Comparison of ENCODE assay signal across 28 cellular contexts in the genomic region with DNA sequence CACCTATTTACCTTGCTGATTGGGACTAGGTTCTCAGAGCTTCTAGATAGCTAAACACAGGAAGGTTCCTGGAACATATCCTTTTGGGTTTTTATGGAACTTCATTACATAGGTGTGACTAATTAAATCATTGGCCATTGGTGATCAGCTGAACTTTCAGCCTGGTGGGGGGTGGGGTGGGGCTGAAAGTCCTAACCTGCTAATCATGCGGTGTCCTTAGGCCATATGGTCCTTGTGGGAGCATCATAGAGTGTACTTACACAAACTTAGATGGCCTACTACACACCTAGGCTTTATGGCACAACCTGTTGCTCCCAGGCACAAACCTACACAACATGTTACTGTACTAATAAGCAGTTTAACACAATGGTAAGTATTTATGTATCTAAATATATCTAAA. TPM values are rescaled to one million over a fixed set of nuclear protein-coding genes. Genes with fewer than 3 reads are reported as not detected.
"Had no signal": no experiment of that assay in that cellular context is flagged by ENCODE, and none has a peak within 500 bp of the region (broad histone marks: within the 10 kb centered on the region; RNA-seq: fewer than 3 reads in every experiment).

No MANE protein-coding gene starts in this region.

- H3K4me3 Mint-ChIP-seq: activated B cell treated with CpG ODN at 0.5 μM for 24 hours; activated CD4-positive, alpha-beta T cell treated with anti-CD3 and anti-CD28 coated beads, Interleukin-2, amount 10 ng/mL, durations not matched to agents 24 days and 14 days; activated naive CD4-positive, alpha-beta T cell treated with anti-CD3 and anti-CD28 coated beads, Interleukin-2, amount 10 ng/mL, durations not matched to agents 7 days and 5 days; activated naive CD8-positive, alpha-beta T cell treated with anti-CD3 and anti-CD28 coated beads for 36 hours; activated T-cell treated with anti-CD3 and anti-CD28 coated beads, Interleukin-2, amount 50 U/mL, for 4 hours; activated T-helper 17 cell treated with anti-CD3 and anti-CD28 coated beads, Interleukin-2, amount 50 U/mL, for 72 hours; T-cell had no signal

- H3K4me3 ChIP-seq: cardiac muscle cell had no signal

- H3K27me3 ChIP-seq: brain microvascular endothelial cell, cardiac muscle cell had no signal

- ATAC-seq: activated T-cell treated with anti-CD3 and anti-CD28 coated beads, Interleukin-2, amount 50 U/mL, for 4 hours; activated T-helper 17 cell treated with anti-CD3 and anti-CD28 coated beads, Interleukin-2, amount 50 U/mL, for 72 hours; T-cell had no signal

- H3K27ac ChIP-seq: brain microvascular endothelial cell, cardiac muscle cell had no signal

- H3K4me1 Mint-ChIP-seq: activated T-helper 17 cell treated with anti-CD3 and anti-CD28 coated beads, Interleukin-2, amount 50 U/mL, for 72 hours had no signal

- H3K36me3 ChIP-seq: cardiac muscle cell had no signal

- H3K27me3 Mint-ChIP-seq: activated B cell treated with CpG ODN at 0.5 μM for 24 hours; activated CD4-positive, alpha-beta T cell treated with anti-CD3 and anti-CD28 coated beads, Interleukin-2, amount 10 ng/mL, durations not matched to agents 24 days and 14 days; activated naive CD4-positive, alpha-beta T cell treated with anti-CD3 and anti-CD28 coated beads, Interleukin-2, amount 10 ng/mL, durations not matched to agents 7 days and 5 days; activated naive CD8-positive, alpha-beta T cell treated with anti-CD3 and anti-CD28 coated beads for 36 hours; activated T-helper 17 cell treated with anti-CD3 and anti-CD28 coated beads, Interleukin-2, amount 50 U/mL, for 72 hours; T-cell had no signal

- DNase-seq: activated B cell treated with CpG ODN at 0.5 μM for 24 hours; activated CD4-positive, alpha-beta T cell treated with anti-CD3 and anti-CD28 coated beads for 1 hour; activated CD4-positive, alpha-beta T cell treated with anti-CD3 and anti-CD28 coated beads, Interleukin-2, amount 10 ng/mL, durations not matched to agents 24 days and 14 days; activated CD4-positive, alpha-beta T cell treated with anti-CD3 and anti-CD28 coated beads, Interleukin-2, amount 50 U/mL, for 48 hours; activated CD8-positive, alpha-beta memory T cell treated with anti-CD3 and anti-CD28 coated beads for 24 hours; activated gamma-delta T cell; activated naive CD4-positive, alpha-beta T cell treated with anti-CD3 and anti-CD28 coated beads, Interleukin-2, amount 10 ng/mL, durations not matched to agents 7 days and 5 days; activated naive CD8-positive, alpha-beta T cell treated with anti-CD3 and anti-CD28 coated beads for 36 hours; activated T-cell treated with anti-CD3 and anti-CD28 coated beads, Interleukin-2, amount 50 U/mL, for 4 hours; brain microvascular endothelial cell; MM.1S; NCI-H1105; NCI-H1436; NCI-H1694 treated with DMSO at 0.1 percent for 48 hours; NCI-H2029 treated with DMSO at 0.1 percent for 48 hours; NCI-H510A treated with DMSO at 0.1 percent for 48 hours; NCI-H69; NK-92 treated with Interleukin-12 subunit alpha and Interleukin-12 subunit beta, amount 100 ng/mL, for 24 hours; OCI-M1; SIG-M5; T-cell; T-helper 2 cell; T1000 had no signal

- FAIRE-seq: RCC 7860, TTC549 had no signal

- H3K27ac Mint-ChIP-seq: activated B cell treated with CpG ODN at 0.5 μM for 24 hours; activated CD4-positive, alpha-beta T cell treated with anti-CD3 and anti-CD28 coated beads, Interleukin-2, amount 10 ng/mL, durations not matched to agents 24 days and 14 days; activated naive CD8-positive, alpha-beta T cell treated with anti-CD3 and anti-CD28 coated beads for 36 hours; activated T-helper 17 cell treated with anti-CD3 and anti-CD28 coated beads, Interleukin-2, amount 50 U/mL, for 72 hours; T-cell had no signal

- H3K9me3 Mint-ChIP-seq: activated B cell treated with CpG ODN at 0.5 μM for 24 hours; activated CD4-positive, alpha-beta T cell treated with anti-CD3 and anti-CD28 coated beads, Interleukin-2, amount 10 ng/mL, durations not matched to agents 24 days and 14 days; activated naive CD4-positive, alpha-beta T cell treated with anti-CD3 and anti-CD28 coated beads, Interleukin-2, amount 10 ng/mL, durations not matched to agents 7 days and 5 days; activated naive CD8-positive, alpha-beta T cell treated with anti-CD3 and anti-CD28 coated beads for 36 hours; activated T-cell treated with anti-CD3 and anti-CD28 coated beads, Interleukin-2, amount 50 U/mL, for 4 hours; activated T-helper 17 cell treated with anti-CD3 and anti-CD28 coated beads, Interleukin-2, amount 50 U/mL, for 72 hours; T-cell had no signal

RNA-seq across cellular contexts. Expression of a gene that starts 19.0 kb away (rescaled TPM):
- total RNA-seq: activated B cell treated with CpG ODN at 0.5 μM for 24 hours; activated CD4-positive, alpha-beta T cell treated with anti-CD3 and anti-CD28 coated beads, Interleukin-2, amount 10 ng/mL, durations not matched to agents 24 days and 14 days; activated naive CD8-positive, alpha-beta T cell treated with anti-CD3 and anti-CD28 coated beads for 36 hours; activated T-cell treated with anti-CD3 and anti-CD28 coated beads, Interleukin-2, amount 50 U/mL, for 4 hours; activated T-helper 17 cell treated with anti-CD3 and anti-CD28 coated beads, Interleukin-2, amount 50 U/mL, for 72 hours; cardiac muscle cell had no signal
- polyA plus RNA-seq: adipose tissue had no signal
